In the genomic region with DNA sequence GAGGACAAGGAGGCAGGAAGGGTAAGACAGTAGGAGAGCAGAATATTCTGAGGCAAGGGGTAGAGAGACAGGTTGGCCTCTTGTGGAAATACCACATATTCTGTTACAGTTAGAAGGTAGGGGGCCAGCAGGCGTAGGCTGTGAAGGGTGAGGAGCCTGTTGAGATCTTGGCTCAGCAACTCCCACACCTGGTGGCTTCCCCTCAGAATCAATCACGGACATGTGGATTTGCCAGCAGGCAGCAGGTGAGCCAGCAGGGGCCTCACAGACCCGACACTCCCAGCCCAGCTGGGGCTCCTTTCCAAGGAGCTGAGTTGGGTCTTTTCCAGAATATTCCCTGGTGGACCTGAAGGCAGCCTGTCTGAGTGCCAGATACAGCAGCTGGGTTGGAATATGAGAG, we compare ENCODE assay signal across 13 cellular contexts.
DNase-seq lines count a peak whose midpoint lies in the region.
"Had no signal": no experiment of that assay in that cellular context is flagged by ENCODE, and none has a peak within 500 bp of the region (broad histone marks: within the 10 kb centered on the region; RNA-seq: fewer than 3 reads in every experiment).

No MANE protein-coding gene starts in this region.

- DNase-seq in DMS 273 treated with DMSO at 0.1 percent for 48 hours (lab: John Stamatoyannopoulos, UW) (peak; percentile 41), NCI-H1092 (lab: John Stamatoyannopoulos, UW) (peak; percentile 86), NCI-H2171 (lab: John Stamatoyannopoulos, UW) (peak; percentile 93), left kidney (ENCODE audit: low read depth, low spot score) (peak; percentile 35), DMS153 (lab: John Stamatoyannopoulos, UW) (no peak), GM19240 (ENCODE audit: insufficient read length, low spot score) (no peak), mucosa of gallbladder (ENCODE audit: low spot score) (no peak)
- DNase-seq: Calu3; CD4-positive, CD25-positive, alpha-beta regulatory T cell; H9; MV-4-11; NCI-H2029; NCI-H510A had no signal

Comparison
In these comparisons a context has a peak if more than half of its experiments do, and no peak if none do; other contexts are left out.
1. DNase-seq: peak in DMS 273 treated with DMSO at 0.1 percent for 48 hours (single experiment), NCI-H1092 (single experiment), NCI-H2171 (single experiment) and left kidney (single experiment); none in DMS153 (single experiment), GM19240 (single experiment) and mucosa of gallbladder (single experiment).